ENCODE assay signal across 8 cellular contexts in the genomic region with DNA sequence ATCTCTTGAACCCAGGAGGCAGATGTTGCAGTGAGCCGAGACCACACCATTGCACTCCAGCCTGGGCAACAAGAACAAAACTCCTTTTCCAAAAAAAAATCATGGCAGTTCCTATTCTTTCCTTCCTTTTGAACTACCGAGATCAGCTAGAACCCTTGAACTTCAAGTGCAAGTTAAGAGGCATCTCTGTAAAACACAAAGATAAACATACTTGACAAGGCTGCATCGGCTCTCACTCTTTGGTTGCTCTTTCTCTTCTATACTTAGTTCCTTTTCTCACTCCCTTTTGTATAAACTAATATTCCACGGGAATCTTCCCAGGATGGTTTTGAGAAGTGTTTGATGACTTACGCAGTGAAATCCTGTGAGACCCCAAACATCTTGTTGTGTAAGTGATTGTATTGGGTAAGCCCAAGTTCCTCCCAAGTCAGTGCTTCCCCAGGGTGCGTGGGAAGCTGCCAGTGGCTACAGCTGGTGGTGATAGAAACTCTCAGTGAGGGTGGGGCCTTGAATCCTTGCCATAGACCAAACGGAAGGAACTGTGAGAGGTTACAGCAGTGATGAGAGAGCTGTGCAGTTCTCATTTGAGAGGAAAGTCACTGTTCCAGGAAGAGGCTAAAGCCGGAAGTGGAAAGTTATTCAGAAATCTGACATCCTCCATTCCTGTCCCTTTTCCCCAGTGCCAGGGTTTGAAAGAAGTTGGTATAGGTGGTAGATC. TPM values are rescaled to one million over a fixed set of nuclear protein-coding genes. Genes with fewer than 3 reads are reported as not detected.
DNase-seq lines count a peak whose midpoint lies in the region; ATAC-seq and TF ChIP-seq lines count a peak whose summit lies in the region.

No MANE protein-coding gene starts in this region.

- no peaks in the 10 kb centered on the region for H4K20me1 ChIP-seq in smooth muscle cell (ENCODE audit: low read depth)

- no peaks in the 10 kb centered on the region for H3K27me3 ChIP-seq in right atrium auricular region
- no peaks in the 10 kb centered on the region for H3K27me3 ChIP-seq in smooth muscle cell (ENCODE audit: low read depth)

- no peak overlapping the region for H3K4me3 Mint-ChIP-seq in activated naive CD8-positive, alpha-beta T cell treated with anti-CD3 and anti-CD28 coated beads, Interleukin-2, amount 50 U/mL, for 24 hours
- no peak overlapping the region for H3K4me3 Mint-ChIP-seq in activated naive CD4-positive, alpha-beta T cell treated with anti-CD3 and anti-CD28 coated beads, Interleukin-2, amount 10 ng/mL, durations not matched to agents 7 days and 5 days

- H3K27ac ChIP-seq in right atrium auricular region: peak overlapping the region; percentile 80 to 85
- H3K27ac ChIP-seq in smooth muscle cell (ENCODE audit: low read depth): peak overlapping the region; percentile 99

- TF ChIP-seq CTCF in AG10803 (conservative IDR thresholded peaks at IDR 0.05; ENCODE audit: low read length) (no peak), right atrium auricular region (IDR thresholded peaks at IDR 0.05) (no peak), smooth muscle cell (IDR thresholded peaks at IDR 0.05; ENCODE audit: borderline replicate concordance, insufficient read depth, poor library complexity, severe bottlenecking) (no peak)

- peaks cover 57% of the 10 kb centered on the region for H3K36me3 Mint-ChIP-seq in activated naive CD8-positive, alpha-beta T cell treated with anti-CD3 and anti-CD28 coated beads, Interleukin-2, amount 50 U/mL, for 24 hours (ENCODE audit: low read depth)
- peaks cover 43% of the 10 kb centered on the region for H3K36me3 Mint-ChIP-seq in activated naive CD4-positive, alpha-beta T cell treated with anti-CD3 and anti-CD28 coated beads, Interleukin-2, amount 10 ng/mL, durations not matched to agents 7 days and 5 days

- H3K9me3 ChIP-seq in right atrium auricular region (no peaks in the 10 kb centered on the region), smooth muscle cell (replicated peaks; ENCODE audit: low read depth) (no peaks in the 10 kb centered on the region)

- H3K36me3 ChIP-seq in right atrium auricular region: no peaks in the 10 kb centered on the region
- no peaks in the 10 kb centered on the region for H3K36me3 ChIP-seq in smooth muscle cell (ENCODE audit: low read depth)

- no peak overlapping the region for H2AFZ ChIP-seq in smooth muscle cell (ENCODE audit: low read depth)

- H3K27ac Mint-ChIP-seq in activated naive CD8-positive, alpha-beta T cell treated with anti-CD3 and anti-CD28 coated beads, Interleukin-2, amount 50 U/mL, for 24 hours: peak overlapping the region; percentile 10
- no peak overlapping the region for H3K27ac Mint-ChIP-seq in activated naive CD4-positive, alpha-beta T cell treated with anti-CD3 and anti-CD28 coated beads, Interleukin-2, amount 10 ng/mL, durations not matched to agents 7 days and 5 days

- H3K27me3 Mint-ChIP-seq in activated naive CD8-positive, alpha-beta T cell treated with anti-CD3 and anti-CD28 coated beads, Interleukin-2, amount 50 U/mL, for 24 hours: no peaks in the 10 kb centered on the region
- H3K27me3 Mint-ChIP-seq in activated naive CD4-positive, alpha-beta T cell treated with anti-CD3 and anti-CD28 coated beads, Interleukin-2, amount 10 ng/mL, durations not matched to agents 7 days and 5 days: no peaks in the 10 kb centered on the region

- H3K9ac ChIP-seq in smooth muscle cell (ENCODE audit: low read depth): peak overlapping the region; percentile 90

- peak; percentile 100 for DNase-seq in AG10803 (ENCODE audit: low read depth)
- DNase-seq in activated naive CD8-positive, alpha-beta T cell treated with anti-CD3 and anti-CD28 coated beads, Interleukin-2, amount 50 U/mL, for 24 hours: no peak
- peak; percentile 97 for DNase-seq in right atrium auricular region (ENCODE audit: low spot score)
- DNase-seq in smooth muscle cell (lab: John Stamatoyannopoulos, UW; ENCODE audit: unreplicated experiment): no peak
- no peak for DNase-seq in activated naive CD4-positive, alpha-beta T cell treated with anti-CD3 and anti-CD28 coated beads, Interleukin-2, amount 10 ng/mL, durations not matched to agents 7 days and 5 days

- peak overlapping the region; percentile 79 for H3K4me2 ChIP-seq in smooth muscle cell

- H3K4me1 ChIP-seq in right atrium auricular region: peaks cover 0 to 66% of the 10 kb centered on the region in 2 donors
- no peaks in the 10 kb centered on the region for H3K4me1 ChIP-seq in smooth muscle cell (ENCODE audit: low read depth)

- H3K4me1 Mint-ChIP-seq in activated naive CD8-positive, alpha-beta T cell treated with anti-CD3 and anti-CD28 coated beads, Interleukin-2, amount 50 U/mL, for 24 hours: no peaks in the 10 kb centered on the region
- H3K4me1 Mint-ChIP-seq in activated naive CD4-positive, alpha-beta T cell treated with anti-CD3 and anti-CD28 coated beads, Interleukin-2, amount 10 ng/mL, durations not matched to agents 7 days and 5 days: no peaks in the 10 kb centered on the region

- no peaks in the 10 kb centered on the region for H3K9me3 Mint-ChIP-seq in activated naive CD8-positive, alpha-beta T cell treated with anti-CD3 and anti-CD28 coated beads, Interleukin-2, amount 50 U/mL, for 24 hours
- no peaks in the 10 kb centered on the region for H3K9me3 Mint-ChIP-seq in activated naive CD4-positive, alpha-beta T cell treated with anti-CD3 and anti-CD28 coated beads, Interleukin-2, amount 10 ng/mL, durations not matched to agents 7 days and 5 days

- 43% methylated on average over 8 of the region's 8 CpGs for WGBS in smooth muscle cell (ENCODE audit: low lambda C conversion rate)

- CTCF ChIA-PET in activated naive CD4-positive, alpha-beta T cell treated with anti-CD3 and anti-CD28 coated beads, Interleukin-2, amount 10 ng/mL, durations not matched to agents 7 days and 5 days (lab: Charles Lee): interaction anchor here (0.9 kb wide), 1 partner anchor 25 kb away, joined by 3 read pairs; no protein-coding TSS in a partner anchor

- no peaks in the 10 kb centered on the region for H3K79me2 ChIP-seq in smooth muscle cell (ENCODE audit: low read depth)

- ATAC-seq in HG02763 (IDR thresholded peaks at IDR 0.05; ENCODE audit: unreplicated experiment) (peak; percentile 45), HG03439 (IDR thresholded peaks at IDR 0.05; ENCODE audit: unreplicated experiment) (no peak), GM18519 (IDR thresholded peaks at IDR 0.05; ENCODE audit: low FRiP score, unreplicated experiment) (no peak)
- peak; percentile 40 for ATAC-seq in activated naive CD8-positive, alpha-beta T cell treated with anti-CD3 and anti-CD28 coated beads, Interleukin-2, amount 50 U/mL, for 24 hours

- peaks cover 20% of the 10 kb centered on the region for H3F3A ChIP-seq in smooth muscle cell (ENCODE audit: low read depth)

- H3K4me3 ChIP-seq in AG10803 (ENCODE audit: low read length) (peak overlapping the region; percentile 14), right atrium auricular region (peak overlapping the region in 1 of 2 donors; percentile 5), smooth muscle cell (no peak overlapping the region)

RNA-seq across cellular contexts. Expression of gene CDC42EP2, which starts 24.1 kb away (rescaled TPM):
- total RNA-seq in right atrium auricular region: 10 to 100 TPM; 14.4 to 31.0 TPM
- 0.94 and 4.0 TPM in 2 replicates for total RNA-seq in smooth muscle cell
- polyA plus RNA-seq in smooth muscle cell: 7.8 and 13.0 TPM in 2 replicates

RNA-seq across cellular contexts. Expression of gene POLA2, which starts 28.8 kb away (rescaled TPM):
- total RNA-seq in right atrium auricular region (10 to 100 TPM in 1 of 2 donors, 1 to 10 TPM in 1; 4.5 to 12.4 TPM), smooth muscle cell (2.5 and 4.4 TPM in 2 replicates)
- 8.4 and 9.2 TPM in 2 replicates for polyA plus RNA-seq in smooth muscle cell

RNA-seq across cellular contexts. Expression of gene DPF2, which starts 43.0 kb away (rescaled TPM):
- total RNA-seq in right atrium auricular region (10 to 100 TPM; 46.3 TPM), smooth muscle cell (40.1 and 40.5 TPM in 2 replicates)
- polyA plus RNA-seq in smooth muscle cell: 69.4 and 82.1 TPM in 2 replicates

Comparison
In these comparisons a context has a peak if more than half of its experiments do, and no peak if none do; other contexts are left out.
1. DNase-seq: peak in AG10803 (single experiment) and right atrium auricular region (single experiment); none in activated naive CD8-positive, alpha-beta T cell treated with anti-CD3 and anti-CD28 coated beads, Interleukin-2, amount 50 U/mL, for 24 hours (single experiment), smooth muscle cell (single experiment) and activated naive CD4-positive, alpha-beta T cell treated with anti-CD3 and anti-CD28 coated beads, Interleukin-2, amount 10 ng/mL, durations not matched to agents 7 days and 5 days (single experiment).
2. ATAC-seq: peak in HG02763 (single experiment) and activated naive CD8-positive, alpha-beta T cell treated with anti-CD3 and anti-CD28 coated beads, Interleukin-2, amount 50 U/mL, for 24 hours (single experiment); none in HG03439 (single experiment) and GM18519 (single experiment).